1 cellular context compared by ENCODE assay signal in genomic region chr1:65419681-65420589, GRCh38.
A peak's percentile ranks its signal among the peaks of the same experiment; 100 is the strongest.
TF ChIP-seq lines count a peak whose summit lies in the region.

No MANE protein-coding gene starts in this region.

TF ChIP-seq in HepG2, 621 proteins besides CTCF, POLR2A, EP300 and RAD21 (continued from another document and continues in another):
- TF ChIP-seq AGO2 (optimal IDR thresholded peaks at IDR 0.05; ENCODE audit: low read depth, low read length) (no peak), SMAD3 (CRISPR knock-in tag; IDR thresholded peaks at IDR 0.05) (no peak), ZNF142 (CRISPR knock-in tag; IDR thresholded peaks at IDR 0.05) (no peak; the same call in 1 of the 2 replicates), FOXP4 (CRISPR knock-in tag; IDR thresholded peaks at IDR 0.05) (no peak), ZNF468 (CRISPR knock-in tag; IDR thresholded peaks at IDR 0.05) (no peak), ZNF720 (CRISPR knock-in tag; IDR thresholded peaks at IDR 0.05) (no peak), CBX5 (CRISPR knock-in tag; IDR thresholded peaks at IDR 0.05; ENCODE audit: borderline replicate concordance) (0 out of 2 replicates have a peak, but pooled peaks have one; percentile 20), KLF13 (CRISPR knock-in tag; IDR thresholded peaks at IDR 0.05) (no peak), ZNF343 (CRISPR knock-in tag; IDR thresholded peaks at IDR 0.05) (0 out of 2 replicates have a peak, but pooled peaks have one; percentile 55), ZNF225 (CRISPR knock-in tag; IDR thresholded peaks at IDR 0.05) (0 out of 2 replicates have a peak, but pooled peaks have one; percentile 25), DZIP1 (CRISPR knock-in tag; IDR thresholded peaks at IDR 0.05) (no peak), ATF1 (CRISPR knock-in tag; IDR thresholded peaks at IDR 0.05) (no peak), ZSCAN22 (CRISPR knock-in tag; IDR thresholded peaks at IDR 0.05) (no peak), ZNF260 (CRISPR knock-in tag; IDR thresholded peaks at IDR 0.05; ENCODE audit: borderline replicate concordance, low read depth) (no peak), DRAP1 (CRISPR knock-in tag; IDR thresholded peaks at IDR 0.05) (peak; percentile 30; the same call in 1 of the 2 replicates), ZSCAN29 (CRISPR knock-in tag; conservative IDR thresholded peaks at IDR 0.05) (peak; percentile 82; the same call in 1 of the 2 replicates), ZNF441 (CRISPR knock-in tag; IDR thresholded peaks at IDR 0.05; ENCODE audit: borderline replicate concordance) (no peak), XRCC5 (optimal IDR thresholded peaks at IDR 0.05; ENCODE audit: low read length) (peak; percentile 17), CHD2 (IDR thresholded peaks at IDR 0.05; ENCODE audit: low read depth, low read length) (no peak), HES4 (CRISPR knock-in tag; IDR thresholded peaks at IDR 0.05; ENCODE audit: borderline replicate concordance) (no peak), STAG1 (CRISPR knock-in tag; IDR thresholded peaks at IDR 0.05) (no peak), ZNF34 (CRISPR knock-in tag; IDR thresholded peaks at IDR 0.05; ENCODE audit: borderline replicate concordance) (no peak), ZNF724P (CRISPR knock-in tag; IDR thresholded peaks at IDR 0.05; ENCODE audit: borderline replicate concordance) (no peak), FOXC1 (CRISPR knock-in tag; IDR thresholded peaks at IDR 0.05; ENCODE audit: borderline replicate concordance) (no peak), RFXANK (CRISPR knock-in tag; IDR thresholded peaks at IDR 0.05) (no peak), SP1 (IDR thresholded peaks at IDR 0.05) (no peak), SP1 (CRISPR knock-in tag; IDR thresholded peaks at IDR 0.05) (no peak), U2AF2 (IDR thresholded peaks at IDR 0.05; ENCODE audit: low read depth, low read length) (no peak), SMYD3 (CRISPR knock-in tag; IDR thresholded peaks at IDR 0.05) (no peak), ZNF841 (CRISPR knock-in tag; IDR thresholded peaks at IDR 0.05; ENCODE audit: borderline replicate concordance) (no peak), ZBTB20 (CRISPR knock-in tag; IDR thresholded peaks at IDR 0.05; ENCODE audit: borderline replicate concordance, low read depth) (0 out of 2 replicates have a peak, but pooled peaks have one; percentile 46), CHCHD3 (CRISPR knock-in tag; IDR thresholded peaks at IDR 0.05) (no peak), FOXK2 (IDR thresholded peaks at IDR 0.05) (no peak), SIN3A (IDR thresholded peaks at IDR 0.05; ENCODE audit: borderline replicate concordance, low read depth, low read length) (peak; percentile 8; the same call in 1 of the 2 replicates), HIC2 (CRISPR knock-in tag; IDR thresholded peaks at IDR 0.05; ENCODE audit: low read depth) (peak; percentile 52; the same call in 1 of the 2 replicates), NFE2L2 (IDR thresholded peaks at IDR 0.05; ENCODE audit: low read length) (no peak), KLF12 (CRISPR knock-in tag; IDR thresholded peaks at IDR 0.05; ENCODE audit: borderline replicate concordance) (no peak), ZNF773 (CRISPR knock-in tag; IDR thresholded peaks at IDR 0.05; ENCODE audit: borderline replicate concordance) (no peak), ZNF460 (CRISPR knock-in tag; IDR thresholded peaks at IDR 0.05; ENCODE audit: borderline replicate concordance) (no peak), ZNF44 (CRISPR knock-in tag; IDR thresholded peaks at IDR 0.05) (no peak), SP140L (CRISPR knock-in tag; IDR thresholded peaks at IDR 0.05; ENCODE audit: borderline replicate concordance) (no peak), CEBPB (IDR thresholded peaks at IDR 0.05; ENCODE audit: borderline replicate concordance, low read depth, low read length) (no peak), NFKB2 (CRISPR knock-in tag; IDR thresholded peaks at IDR 0.05; ENCODE audit: borderline replicate concordance) (peak; percentile 61; the same call in 1 of the 2 replicates), SSRP1 (CRISPR knock-in tag; IDR thresholded peaks at IDR 0.05) (no peak)
- TF ChIP-seq, protein P1, sequence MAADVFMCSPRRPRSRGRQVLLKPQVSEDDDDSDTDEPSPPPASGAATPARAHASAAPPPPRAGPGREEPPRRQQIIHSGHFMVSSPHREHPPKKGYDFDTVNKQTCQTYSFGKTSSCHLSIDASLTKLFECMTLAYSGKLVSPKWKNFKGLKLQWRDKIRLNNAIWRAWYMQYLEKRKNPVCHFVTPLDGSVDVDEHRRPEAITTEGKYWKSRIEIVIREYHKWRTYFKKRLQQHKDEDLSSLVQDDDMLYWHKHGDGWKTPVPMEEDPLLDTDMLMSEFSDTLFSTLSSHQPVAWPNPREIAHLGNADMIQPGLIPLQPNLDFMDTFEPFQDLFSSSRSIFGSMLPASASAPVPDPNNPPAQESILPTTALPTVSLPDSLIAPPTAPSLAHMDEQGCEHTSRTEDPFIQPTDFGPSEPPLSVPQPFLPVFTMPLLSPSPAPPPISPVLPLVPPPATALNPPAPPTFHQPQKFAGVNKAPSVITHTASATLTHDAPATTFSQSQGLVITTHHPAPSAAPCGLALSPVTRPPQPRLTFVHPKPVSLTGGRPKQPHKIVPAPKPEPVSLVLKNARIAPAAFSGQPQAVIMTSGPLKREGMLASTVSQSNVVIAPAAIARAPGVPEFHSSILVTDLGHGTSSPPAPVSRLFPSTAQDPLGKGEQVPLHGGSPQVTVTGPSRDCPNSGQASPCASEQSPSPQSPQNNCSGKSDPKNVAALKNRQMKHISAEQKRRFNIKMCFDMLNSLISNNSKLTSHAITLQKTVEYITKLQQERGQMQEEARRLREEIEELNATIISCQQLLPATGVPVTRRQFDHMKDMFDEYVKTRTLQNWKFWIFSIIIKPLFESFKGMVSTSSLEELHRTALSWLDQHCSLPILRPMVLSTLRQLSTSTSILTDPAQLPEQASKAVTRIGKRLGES (CRISPR knock-in tag; IDR thresholded peaks at IDR 0.05; ENCODE audit: borderline replicate concordance): no peak
- TF ChIP-seq, protein P2, sequence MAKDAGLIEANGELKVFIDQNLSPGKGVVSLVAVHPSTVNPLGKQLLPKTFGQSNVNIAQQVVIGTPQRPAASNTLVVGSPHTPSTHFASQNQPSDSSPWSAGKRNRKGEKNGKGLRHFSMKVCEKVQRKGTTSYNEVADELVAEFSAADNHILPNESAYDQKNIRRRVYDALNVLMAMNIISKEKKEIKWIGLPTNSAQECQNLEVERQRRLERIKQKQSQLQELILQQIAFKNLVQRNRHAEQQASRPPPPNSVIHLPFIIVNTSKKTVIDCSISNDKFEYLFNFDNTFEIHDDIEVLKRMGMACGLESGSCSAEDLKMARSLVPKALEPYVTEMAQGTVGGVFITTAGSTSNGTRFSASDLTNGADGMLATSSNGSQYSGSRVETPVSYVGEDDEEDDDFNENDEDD (CRISPR knock-in tag; IDR thresholded peaks at IDR 0.05; ENCODE audit: borderline replicate concordance): no peak
- TF ChIP-seq, protein P3, sequence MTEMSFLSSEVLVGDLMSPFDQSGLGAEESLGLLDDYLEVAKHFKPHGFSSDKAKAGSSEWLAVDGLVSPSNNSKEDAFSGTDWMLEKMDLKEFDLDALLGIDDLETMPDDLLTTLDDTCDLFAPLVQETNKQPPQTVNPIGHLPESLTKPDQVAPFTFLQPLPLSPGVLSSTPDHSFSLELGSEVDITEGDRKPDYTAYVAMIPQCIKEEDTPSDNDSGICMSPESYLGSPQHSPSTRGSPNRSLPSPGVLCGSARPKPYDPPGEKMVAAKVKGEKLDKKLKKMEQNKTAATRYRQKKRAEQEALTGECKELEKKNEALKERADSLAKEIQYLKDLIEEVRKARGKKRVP (CRISPR knock-in tag; IDR thresholded peaks at IDR 0.05): no peak
- TF ChIP-seq, protein P4, sequence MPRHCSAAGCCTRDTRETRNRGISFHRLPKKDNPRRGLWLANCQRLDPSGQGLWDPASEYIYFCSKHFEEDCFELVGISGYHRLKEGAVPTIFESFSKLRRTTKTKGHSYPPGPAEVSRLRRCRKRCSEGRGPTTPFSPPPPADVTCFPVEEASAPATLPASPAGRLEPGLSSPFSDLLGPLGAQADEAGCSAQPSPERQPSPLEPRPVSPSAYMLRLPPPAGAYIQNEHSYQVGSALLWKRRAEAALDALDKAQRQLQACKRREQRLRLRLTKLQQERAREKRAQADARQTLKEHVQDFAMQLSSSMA (CRISPR knock-in tag; IDR thresholded peaks at IDR 0.05): no peak
- TF ChIP-seq, protein P5, sequence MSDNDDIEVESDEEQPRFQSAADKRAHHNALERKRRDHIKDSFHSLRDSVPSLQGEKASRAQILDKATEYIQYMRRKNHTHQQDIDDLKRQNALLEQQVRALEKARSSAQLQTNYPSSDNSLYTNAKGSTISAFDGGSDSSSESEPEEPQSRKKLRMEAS (IDR thresholded peaks at IDR 0.05): no peak
